In genomic region chr3:42442640-42443039, GRCh38 we compare ENCODE assay signal across 1 cellular context.
TF ChIP-seq lines count a peak whose summit lies in the region.

No MANE protein-coding gene starts in this region.

TF ChIP-seq in IMR-90, 13 proteins besides CTCF, POLR2A, EP300 and RAD21:
- TF ChIP-seq CHD1 (IDR thresholded peaks at IDR 0.05; ENCODE audit: low read depth, low read length) = no peak
- no peak for TF ChIP-seq NFE2L2 (IDR thresholded peaks at IDR 0.05; ENCODE audit: low read depth, low read length)
- 0 out of 2 replicates have a peak, but pooled peaks have one; percentile 11 for TF ChIP-seq SMC3 (IDR thresholded peaks at IDR 0.05; ENCODE audit: low read depth, low read length)
- TF ChIP-seq RCOR1 (IDR thresholded peaks at IDR 0.05; ENCODE audit: insufficient replicate concordance, low read length) = no peak
- no peak for TF ChIP-seq MAFK (IDR thresholded peaks at IDR 0.05; ENCODE audit: low read depth, low read length)
